Comparison of ENCODE assay signal across 8 cellular contexts in genomic region chr1:145999321-146000024, GRCh38. TPM values are rescaled to one million over a fixed set of nuclear protein-coding genes. Genes with fewer than 3 reads are reported as not detected.
DNase-seq lines count a peak whose midpoint lies in the region; ATAC-seq and TF ChIP-seq lines count a peak whose summit lies in the region.

No MANE protein-coding gene starts in this region.

- ATAC-seq in memory B cell (ENCODE audit: low read depth) (peak; percentile 50), HG03354 (IDR thresholded peaks at IDR 0.05; ENCODE audit: poor library complexity, severe bottlenecking, unreplicated experiment) (no peak), GM18907 (IDR thresholded peaks at IDR 0.05; ENCODE audit: unreplicated experiment) (no peak), GM21381 (IDR thresholded peaks at IDR 0.05; ENCODE audit: unreplicated experiment) (no peak), GM21526 (IDR thresholded peaks at IDR 0.05; ENCODE audit: low FRiP score, unreplicated experiment) (no peak)

- intact Hi-C loops in A673 (cut with micrococcal nuclease; ENCODE audit: unreplicated experiment), result loop anchor here (5.0 kb wide), 1 partner anchor 142 kb away; the partner anchor contains the start of gene PIAS3

- H3K27me3 Mint-ChIP-seq in memory B cell, result no peaks in the 10 kb centered on the region

- CTCF ChIA-PET in A673 (lab: Charles Lee), result interaction anchor here (0.5 to 0.6 kb wide), 2 partner anchors 24 to 72 kb away, joined by 3 to 7 read pairs; no protein-coding TSS in a partner anchor

- DNase-seq in A673 (ENCODE audit: low spot score) (no peak), NCI-H1105 (lab: John Stamatoyannopoulos, UW) (peak; percentile 69), amniotic epithelial cell (ENCODE audit: low read depth) (peak; percentile 15), memory B cell (ENCODE audit: low spot score in 2 of 2) (peak in 1 of 2 donors; percentile 42)

- no peak overlapping the region for H3K4me3 ChIP-seq in A673 (ENCODE audit: low read depth, low read length, poor library complexity, severe bottlenecking)

- H3K36me3 Mint-ChIP-seq in memory B cell, result peaks cover 17% of the 10 kb centered on the region

- POLR2A ChIA-PET in A673 (lab: Charles Lee; ENCODE audit: low non-redundant PET), result no interaction called here

- no peaks in the 10 kb centered on the region for H3K9me3 Mint-ChIP-seq in memory B cell

- H3K4me1 Mint-ChIP-seq in memory B cell, result peaks cover 28% of the 10 kb centered on the region

- no TSS peak for BruUV-seq in A673 (replicated peaks; lab: Mats Ljungman, UMichigan)

- no peaks in the 10 kb centered on the region for H3K9me3 ChIP-seq in A673 (ENCODE audit: low read depth, low read length, poor library complexity, severe bottlenecking)

- H3K27ac Mint-ChIP-seq in memory B cell, result peak overlapping the region; percentile 98

- H3K36me3 ChIP-seq in A673 (ENCODE audit: insufficient read depth, low read length, poor library complexity, severe bottlenecking), result peaks cover 11% of the 10 kb centered on the region

- no peak for TF ChIP-seq CTCF in A673 (conservative IDR thresholded peaks at IDR 0.05; ENCODE audit: low read depth, low read length)

- no peaks in the 10 kb centered on the region for H3K27me3 ChIP-seq in A673 (replicated peaks; ENCODE audit: insufficient read depth, low read depth, low read length, poor library complexity)

- peak overlapping the region; percentile 41 for H3K27ac ChIP-seq in A673 (ENCODE audit: low read depth, low read length, poor library complexity, severe bottlenecking)

- peak overlapping the region; percentile 55 for H3K4me3 Mint-ChIP-seq in memory B cell

- H3K4me1 ChIP-seq in A673 (ENCODE audit: insufficient read depth, low read length, poor library complexity, severe bottlenecking), result peaks cover 16% of the 10 kb centered on the region

RNA-seq across cellular contexts. Expression of gene TXNIP, which starts 3.1 kb away (rescaled TPM):
- 27.3 and 36.4 TPM in 2 replicates for total RNA-seq in A673 (2021)

RNA-seq across cellular contexts. Expression of gene HJV, which starts 22.1 kb away (rescaled TPM):
- total RNA-seq in A673 (2021), result 0.24 and 0.31 TPM in 2 replicates

RNA-seq across cellular contexts. Expression of gene POLR3GL, which starts 35.0 kb away (rescaled TPM):
- 8.5 and 11.6 TPM in 2 replicates for total RNA-seq in A673 (2021)

RNA-seq across cellular contexts. Expression of gene ANKRD34A, which starts 35.1 kb away (rescaled TPM):
- total RNA-seq in A673 (2021), result 1.6 and 2.2 TPM in 2 replicates

RNA-seq across cellular contexts. Expression of gene LIX1L, which starts 41.7 kb away (rescaled TPM):
- 39.6 and 40.1 TPM in 2 replicates for total RNA-seq in A673 (2021)
